ENCODE assay signal across 29 cellular contexts in the genomic region with DNA sequence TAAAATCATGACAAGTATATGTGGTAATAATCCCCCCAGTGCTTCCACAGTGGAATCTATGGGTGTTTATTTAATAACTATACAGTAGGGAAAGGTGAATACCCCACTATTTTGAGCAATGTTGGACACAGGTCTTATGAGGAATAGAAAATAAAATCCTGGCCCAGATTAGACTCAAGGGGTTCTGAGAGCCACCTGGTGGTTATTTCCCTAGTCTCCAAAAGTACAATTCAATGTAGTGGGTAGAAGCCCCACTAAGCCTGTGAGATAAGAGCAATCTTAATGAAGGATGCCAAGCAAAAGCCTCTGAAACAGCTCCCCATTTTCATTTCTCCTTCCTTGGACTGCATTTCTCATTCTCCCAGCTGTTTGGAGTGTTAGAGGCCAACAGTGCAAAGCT.
A peak's percentile ranks its signal among the peaks of the same experiment; 100 is the strongest.
DNase-seq lines count a peak whose midpoint lies in the region; ATAC-seq and TF ChIP-seq lines count a peak whose summit lies in the region.
"Had no signal": no experiment of that assay in that cellular context is flagged by ENCODE, and none has a peak within 500 bp of the region (broad histone marks: within the 10 kb centered on the region; RNA-seq: fewer than 3 reads in every experiment).

No MANE protein-coding gene starts in this region.

- H3K27ac ChIP-seq in left ventricle myocardium inferior (replicated peaks) (no peak overlapping the region), HCT116 (ENCODE audit: low read depth, low read length) (no peak overlapping the region), OCI-LY7 (ENCODE audit: low read depth, low read length, poor library complexity, severe bottlenecking) (no peak overlapping the region), uterus (no peak overlapping the region)
- H3K27ac ChIP-seq: A549, RWPE1, SK-N-MC had no signal

- no peak for ATAC-seq in Right ventricle myocardium inferior
- ATAC-seq in HCT116 = peak; percentile 42; the same call in 1 of the 2 replicates
- ATAC-seq in GM18861 (IDR thresholded peaks at IDR 0.05; ENCODE audit: unreplicated experiment) = no peak
- ATAC-seq: A549; CD8-positive, alpha-beta T cell; K562; Panc1 had no signal

- no peaks in the 10 kb centered on the region for H3K4me1 ChIP-seq in left ventricle myocardium inferior
- H3K4me1 ChIP-seq in HCT116 (ENCODE audit: control insufficient read depth in 1 of 2, insufficient read depth in 2 of 2, low read length in 2 of 2) = no peaks in the 10 kb centered on the region
- no peaks in the 10 kb centered on the region for H3K4me1 ChIP-seq in OCI-LY7 (ENCODE audit: insufficient read depth, low read length, poor library complexity, severe bottlenecking)
- H3K4me1 ChIP-seq in uterus = no peaks in the 10 kb centered on the region
- H3K4me1 ChIP-seq: A549 had no signal

- DNase-seq in left ventricle myocardium inferior (no peak), Right ventricle myocardium inferior (ENCODE audit: missing footprints) (no peak), HCT116 (ENCODE audit: low read depth, low spot score) (no peak), OCI-LY7 (ENCODE audit: low spot score) (peak; percentile 3), epithelial cell of proximal tubule (ENCODE audit: low read depth) (no peak), uterus (no peak), NCI-H1105 treated with DMSO at 0.1 percent for 48 hours (lab: John Stamatoyannopoulos, UW) (no peak)
- DNase-seq: AML-193; C1 segment of cervical spinal cord; CD8-positive, alpha-beta T cell; DMS 273 treated with DMSO at 0.1 percent for 48 hours; DND-41; H7; MG63; NCI-H1417; NCI-H1694; NCI-H2029 treated with DMSO at 0.1 percent for 48 hours; NCI-H2171; NCI-H226; NCI-H510A; NCI-H69; NK-92 treated with Interleukin-12 subunit alpha and Interleukin-12 subunit beta, amount 100 ng/mL, for 24 hours; SIG-M5 had no signal

- RAD21 ChIA-PET in HCT116 (lab: Charles Lee; ENCODE audit: low non-redundant PET in 1 of 2, low total read pairs in 2 of 2, uncharacterized antibody in 2 of 2, unreplicated experiment in 2 of 2) = no interaction called here

- no peaks in the 10 kb centered on the region for H3K9me2 ChIP-seq in HCT116 (ENCODE audit: insufficient read depth)
- no peaks in the 10 kb centered on the region for H3K9me2 ChIP-seq in OCI-LY7 (ENCODE audit: insufficient read depth, low read length)

- H3K36me3 ChIP-seq in left ventricle myocardium inferior = no peaks in the 10 kb centered on the region
- H3K36me3 ChIP-seq in HCT116 (ENCODE audit: control insufficient read depth in 1 of 2, insufficient read depth in 2 of 2, low read length in 2 of 2) = no peaks in the 10 kb centered on the region
- H3K36me3 ChIP-seq in OCI-LY7 (ENCODE audit: insufficient read depth, low read length) = no peaks in the 10 kb centered on the region
- no peaks in the 10 kb centered on the region for H3K36me3 ChIP-seq in uterus
- H3K36me3 ChIP-seq: MG63 had no signal

- TF ChIP-seq CTCF in left ventricle myocardium inferior (IDR thresholded peaks at IDR 0.05; ENCODE audit: borderline replicate concordance) (peak; percentile 28), HCT116 (IDR thresholded peaks at IDR 0.05 in 2 of 3, conservative IDR thresholded peaks at IDR 0.05 in 1 of 3; ENCODE audit: borderline replicate concordance in 1 of 3, insufficient read depth in 1 of 3, low read depth in 2 of 3, low read length in 2 of 3) (0 out of 6 replicates have a peak, but pooled peaks of 2 of the 3 experiments have one; percentile 13 to 23), OCI-LY7 (conservative IDR thresholded peaks at IDR 0.05; ENCODE audit: low read length) (no peak), epithelial cell of proximal tubule (conservative IDR thresholded peaks at IDR 0.05; ENCODE audit: low read depth, low read length) (peak; percentile 22), uterus (IDR thresholded peaks at IDR 0.05) (no peak)

- no peaks in the 10 kb centered on the region for H3K79me2 ChIP-seq in HCT116 (ENCODE audit: insufficient read depth, low read length)
- H3K79me2 ChIP-seq in OCI-LY7 (ENCODE audit: insufficient read depth, low read depth, low read length) = no peaks in the 10 kb centered on the region

- BruUV-seq in HCT116 (replicated peaks; lab: Mats Ljungman, UMichigan) = no TSS peak
- no TSS peak for BruUV-seq in OCI-LY7 (replicated peaks; lab: Mats Ljungman, UMichigan)

- TF ChIP-seq RAD21 in HCT116 (IDR thresholded peaks at IDR 0.05; ENCODE audit: low read depth) = peak; percentile 34

- TF ChIP-seq POLR2A in HCT116 (IDR thresholded peaks at IDR 0.05; ENCODE audit: borderline replicate concordance, extremely low read depth, insufficient read depth, insufficient read length) (no peak), uterus (IDR thresholded peaks at IDR 0.05) (no peak)

- H3K4me2 ChIP-seq in HCT116 (ENCODE audit: low read length) = no peak overlapping the region
- H3K4me2 ChIP-seq in OCI-LY7 (ENCODE audit: low read length) = no peak overlapping the region
- H3K4me2 ChIP-seq: A549 had no signal

- H3K4me3 ChIP-seq in left ventricle myocardium inferior = no peak overlapping the region
- no peak overlapping the region for H3K4me3 ChIP-seq in HCT116 (replicated peaks in 1 of 2; ENCODE audit: low read depth in 1 of 2, low read length in 2 of 2)
- no peak overlapping the region for H3K4me3 ChIP-seq in OCI-LY7 (ENCODE audit: low read depth, low read length, poor library complexity, severe bottlenecking)
- no peak overlapping the region for H3K4me3 ChIP-seq in epithelial cell of proximal tubule (ENCODE audit: low read depth, low read length)
- no peak overlapping the region for H3K4me3 ChIP-seq in uterus
- H3K4me3 ChIP-seq: A549, K562, MG63, SK-N-MC had no signal

- H4K20me1 ChIP-seq in HCT116 (ENCODE audit: insufficient read depth) = no peaks in the 10 kb centered on the region
- no peaks in the 10 kb centered on the region for H4K20me1 ChIP-seq in OCI-LY7 (ENCODE audit: insufficient read depth, low read length)

- H3K9ac ChIP-seq in HCT116 (ENCODE audit: low read length) = no peak overlapping the region

- CTCF ChIA-PET in HCT116 (lab: Charles Lee) (no interaction called here), OCI-LY7 (lab: Charles Lee; ENCODE audit: unreplicated experiment) (no interaction called here)

- H3K9me3 ChIP-seq in left ventricle myocardium inferior (replicated peaks) (no peaks in the 10 kb centered on the region), HCT116 (ENCODE audit: control insufficient read depth in 1 of 2, insufficient read depth in 1 of 2, low read depth in 1 of 2, low read length in 2 of 2) (no peaks in the 10 kb centered on the region), OCI-LY7 (ENCODE audit: low read length) (no peaks in the 10 kb centered on the region), uterus (no peaks in the 10 kb centered on the region)
- H3K9me3 ChIP-seq: A549, MG63 had no signal

- intact Hi-C loops in left ventricle myocardium inferior (cut with micrococcal nuclease) (no loop called here), Right ventricle myocardium inferior (cut with DNase I) (no loop called here), HCT116 (cut with micrococcal nuclease) (no loop called here), OCI-LY7 (cut with micrococcal nuclease; ENCODE audit: unreplicated experiment) (no loop called here), uterus (cut with DNase I; ENCODE audit: low total_unique reads) (no loop called here)

- H2AFZ ChIP-seq in HCT116 (ENCODE audit: low read depth, low read length, poor library complexity, severe bottlenecking) (no peak overlapping the region), OCI-LY7 (ENCODE audit: low read length) (no peak overlapping the region)

- POLR2A ChIA-PET in HCT116 (lab: Charles Lee) = no interaction called here
- POLR2A ChIA-PET in OCI-LY7 (lab: Charles Lee) = no interaction called here

- H3K27me3 ChIP-seq in left ventricle myocardium inferior (ENCODE audit: low read depth) (no peaks in the 10 kb centered on the region), HCT116 (ENCODE audit: insufficient read depth, low read length) (no peaks in the 10 kb centered on the region), uterus (no peaks in the 10 kb centered on the region)
- H3K27me3 ChIP-seq: MG63 had no signal

TF ChIP-seq in HCT116, 20 proteins besides CTCF, POLR2A, EP300 and RAD21:
- no peak for TF ChIP-seq SP1 (IDR thresholded peaks at IDR 0.05; ENCODE audit: low read depth)
- TF ChIP-seq, protein P1, sequence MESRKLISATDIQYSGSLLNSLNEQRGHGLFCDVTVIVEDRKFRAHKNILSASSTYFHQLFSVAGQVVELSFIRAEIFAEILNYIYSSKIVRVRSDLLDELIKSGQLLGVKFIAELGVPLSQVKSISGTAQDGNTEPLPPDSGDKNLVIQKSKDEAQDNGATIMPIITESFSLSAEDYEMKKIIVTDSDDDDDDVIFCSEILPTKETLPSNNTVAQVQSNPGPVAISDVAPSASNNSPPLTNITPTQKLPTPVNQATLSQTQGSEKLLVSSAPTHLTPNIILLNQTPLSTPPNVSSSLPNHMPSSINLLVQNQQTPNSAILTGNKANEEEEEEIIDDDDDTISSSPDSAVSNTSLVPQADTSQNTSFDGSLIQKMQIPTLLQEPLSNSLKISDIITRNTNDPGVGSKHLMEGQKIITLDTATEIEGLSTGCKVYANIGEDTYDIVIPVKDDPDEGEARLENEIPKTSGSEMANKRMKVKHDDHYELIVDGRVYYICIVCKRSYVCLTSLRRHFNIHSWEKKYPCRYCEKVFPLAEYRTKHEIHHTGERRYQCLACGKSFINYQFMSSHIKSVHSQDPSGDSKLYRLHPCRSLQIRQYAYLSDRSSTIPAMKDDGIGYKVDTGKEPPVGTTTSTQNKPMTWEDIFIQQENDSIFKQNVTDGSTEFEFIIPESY (IDR thresholded peaks at IDR 0.05; ENCODE audit: extremely low read depth, insufficient replicate concordance, low read length) = no peak
- TF ChIP-seq POLR2AphosphoS5 (IDR thresholded peaks at IDR 0.05; ENCODE audit: low read depth, low read length) = no peak

Comparison
In these comparisons a context has a peak if more than half of its experiments do, and no peak if none do; other contexts are left out.
1. CTCF ChIP-seq: peak in left ventricle myocardium inferior (single experiment), HCT116 (2 of 3) and epithelial cell of proximal tubule (single experiment); none in OCI-LY7 (single experiment) and uterus (0 of 4).